ENCODE assay signal across 1 cellular context in the genomic region with DNA sequence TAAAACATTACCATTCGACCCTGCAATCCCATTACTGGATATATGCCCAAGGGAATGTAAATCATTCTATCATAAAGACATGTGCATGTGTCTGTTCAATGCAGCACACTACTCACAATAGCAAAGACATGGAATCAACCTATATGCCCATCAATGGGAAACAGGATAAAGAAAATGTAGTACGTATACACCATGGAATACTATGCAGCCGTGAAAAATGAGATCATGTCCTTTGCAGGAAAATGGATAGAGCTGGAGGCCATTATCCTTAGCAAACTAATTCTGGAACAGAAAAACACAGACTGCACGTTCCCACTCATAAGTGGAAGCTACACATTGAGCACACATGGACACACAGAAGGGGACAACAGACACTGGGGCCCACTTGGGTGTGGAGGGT.
TF ChIP-seq lines count a peak whose summit lies in the region.

No MANE protein-coding gene starts in this region.

TF ChIP-seq in K562, 482 proteins besides CTCF, POLR2A, EP300 and RAD21:
- TF ChIP-seq, protein P1, sequence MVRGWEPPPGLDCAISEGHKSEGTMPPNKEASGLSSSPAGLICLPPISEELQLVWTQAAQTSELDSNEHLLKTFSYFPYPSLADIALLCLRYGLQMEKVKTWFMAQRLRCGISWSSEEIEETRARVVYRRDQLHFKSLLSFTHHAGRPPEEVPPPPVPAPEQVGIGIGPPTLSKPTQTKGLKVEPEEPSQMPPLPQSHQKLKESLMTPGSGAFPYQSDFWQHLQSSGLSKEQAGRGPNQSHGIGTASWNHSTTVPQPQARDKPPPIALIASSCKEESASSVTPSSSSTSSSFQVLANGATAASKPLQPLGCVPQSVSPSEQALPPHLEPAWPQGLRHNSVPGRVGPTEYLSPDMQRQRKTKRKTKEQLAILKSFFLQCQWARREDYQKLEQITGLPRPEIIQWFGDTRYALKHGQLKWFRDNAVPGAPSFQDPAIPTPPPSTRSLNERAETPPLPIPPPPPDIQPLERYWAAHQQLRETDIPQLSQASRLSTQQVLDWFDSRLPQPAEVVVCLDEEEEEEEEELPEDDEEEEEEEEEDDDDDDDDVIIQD (CRISPR knock-in tag; IDR thresholded peaks at IDR 0.05), result no peak
- TF ChIP-seq BCOR (IDR thresholded peaks at IDR 0.05) (0 out of 2 replicates have a peak, but pooled peaks have one; percentile 13), ETV5 (CRISPR knock-in tag; IDR thresholded peaks at IDR 0.05; ENCODE audit: low read depth) (no peak), ZNF146 (CRISPR knock-in tag; IDR thresholded peaks at IDR 0.05; ENCODE audit: unreplicated experiment) (peak; percentile 95), RBM25 (IDR thresholded peaks at IDR 0.05; ENCODE audit: low read depth, low read length, severe bottlenecking) (peak; percentile 61), KDM1A (IDR thresholded peaks at IDR 0.05) (0 out of 4 replicates have a peak, but pooled peaks of 1 of the 2 experiments have one; percentile 16), RBM22 (IDR thresholded peaks at IDR 0.05; ENCODE audit: low read depth, low read length, poor library complexity, severe bottlenecking) (no peak)
